ENCODE assay signal across 15 cellular contexts in genomic region chr1:89259283-89259971, GRCh38. TPM values are rescaled to one million over a fixed set of nuclear protein-coding genes. Genes with fewer than 3 reads are reported as not detected.
DNase-seq lines count a peak whose midpoint lies in the region; ATAC-seq and TF ChIP-seq lines count a peak whose summit lies in the region.
"Had no signal": no experiment of that assay in that cellular context is flagged by ENCODE, and none has a peak within 500 bp of the region (broad histone marks: within the 10 kb centered on the region; RNA-seq: fewer than 3 reads in every experiment).

No MANE protein-coding gene starts in this region.

- peaks cover 36 to 43% (median 42%) of the 10 kb centered on the region in 4 donors for H3K4me1 ChIP-seq in esophagus muscularis mucosa

- H3K9me3 Mint-ChIP-seq in activated CD4-positive, alpha-beta memory T cell treated with anti-CD3 and anti-CD28 coated beads, Interleukin-2, amount 10 ng/mL, durations not matched to agents 7 days and 5 days: peaks cover 4% of the 10 kb centered on the region
- H3K9me3 Mint-ChIP-seq: nephron had no signal

- no peak overlapping the region for H3K4me3 ChIP-seq in esophagus muscularis mucosa
- H3K4me3 ChIP-seq: GM12878 had no signal

- TF ChIP-seq EP300 in esophagus muscularis mucosa (IDR thresholded peaks at IDR 0.05): no peak

- TF ChIP-seq POLR2A in esophagus muscularis mucosa (IDR thresholded peaks at IDR 0.05; ENCODE audit: low read depth): no peak

- intact Hi-C loops in esophagus muscularis mucosa (cut with DNase I): no loop called here

- 65% methylated on average over 11 of the region's 11 CpGs for WGBS in esophagus muscularis mucosa

- ATAC-seq in stimulated activated naive CD8-positive, alpha-beta T cell treated with anti-CD3 and anti-CD28 coated beads, Interleukin-15, Interleukin-2, amounts not matched to agents 100 U/mL and 50 U/mL, for 24 hours: peak; percentile 83
- ATAC-seq: GM12878 had no signal

- no peaks in the 10 kb centered on the region for H3K9me3 ChIP-seq in esophagus muscularis mucosa

- H3K27ac ChIP-seq in esophagus muscularis mucosa (replicated peaks in 1 of 4): peak overlapping the region; percentile 61 to 80 (median 72)
- H3K27ac ChIP-seq: brain microvascular endothelial cell, epithelial cell of prostate had no signal

- POLR2A ChIA-PET in activated CD4-positive, alpha-beta memory T cell treated with anti-CD3 and anti-CD28 coated beads, Interleukin-2, amount 10 ng/mL, durations not matched to agents 7 days and 5 days (lab: Charles Lee): interaction anchor here (0.6 to 6.5 kb wide), 11 partner anchors 12 to 194 kb away, joined by 3 to 86 read pairs (median 6); partner anchors contain the start of genes GBP1, GBP4, GBP5 and GBP6

- peaks cover 61% of the 10 kb centered on the region for H3K4me1 Mint-ChIP-seq in activated CD4-positive, alpha-beta memory T cell treated with anti-CD3 and anti-CD28 coated beads, Interleukin-2, amount 10 ng/mL, durations not matched to agents 7 days and 5 days

- no peaks in the 10 kb centered on the region for H3K27me3 ChIP-seq in esophagus muscularis mucosa
- H3K27me3 ChIP-seq: brain microvascular endothelial cell had no signal

- DNase-seq in activated T-cell treated with anti-CD3 and anti-CD28 coated beads, Interleukin-2, amount 50 U/mL, for 1 hour: peak; percentile 38
- DNase-seq in activated T-cell treated with anti-CD3 and anti-CD28 coated beads for 4 hours (no peak), esophagus muscularis mucosa (ENCODE audit: extremely low spot score) (no peak), LoVo (ENCODE audit: low spot score) (no peak), amygdala (lab: John Stamatoyannopoulos, UW) (no peak), putamen (ENCODE audit: low spot score) (no peak)
- peak; percentile 76 for DNase-seq in activated CD4-positive, alpha-beta memory T cell treated with anti-CD3 and anti-CD28 coated beads, Interleukin-2, amount 10 ng/mL, durations not matched to agents 7 days and 5 days
- DNase-seq in stimulated activated naive CD8-positive, alpha-beta T cell treated with anti-CD3 and anti-CD28 coated beads, Interleukin-15, Interleukin-2, amounts not matched to agents 100 U/mL and 50 U/mL, for 24 hours: peak; percentile 66
- DNase-seq: activated B cell treated with CpG ODN at 0.5 μM for 24 hours, brain microvascular endothelial cell, substantia nigra had no signal

- CTCF ChIA-PET in activated CD4-positive, alpha-beta memory T cell treated with anti-CD3 and anti-CD28 coated beads, Interleukin-2, amount 10 ng/mL, durations not matched to agents 7 days and 5 days (lab: Charles Lee): interaction anchor here (0.7 to 2.2 kb wide), 4 partner anchors 10 to 174 kb away, joined by 3 to 7 read pairs (median 3); no protein-coding TSS in a partner anchor

- H3K27me3 Mint-ChIP-seq in activated CD4-positive, alpha-beta memory T cell treated with anti-CD3 and anti-CD28 coated beads, Interleukin-2, amount 10 ng/mL, durations not matched to agents 7 days and 5 days: no peaks in the 10 kb centered on the region
- H3K27me3 Mint-ChIP-seq: activated B cell treated with CpG ODN at 0.5 μM for 24 hours had no signal

- no peak for TF ChIP-seq CTCF in esophagus muscularis mucosa (IDR thresholded peaks at IDR 0.05)

- peak overlapping the region; percentile 45 for H3K4me3 Mint-ChIP-seq in activated CD4-positive, alpha-beta memory T cell treated with anti-CD3 and anti-CD28 coated beads, Interleukin-2, amount 10 ng/mL, durations not matched to agents 7 days and 5 days
- H3K4me3 Mint-ChIP-seq: activated B cell treated with CpG ODN at 0.5 μM for 24 hours, nephron had no signal

- peak overlapping the region; percentile 66 for H3K27ac Mint-ChIP-seq in activated CD4-positive, alpha-beta memory T cell treated with anti-CD3 and anti-CD28 coated beads, Interleukin-2, amount 10 ng/mL, durations not matched to agents 7 days and 5 days
- H3K27ac Mint-ChIP-seq: activated B cell treated with CpG ODN at 0.5 μM for 24 hours had no signal

- H3K36me3 ChIP-seq in esophagus muscularis mucosa: no peaks in the 10 kb centered on the region
- H3K36me3 ChIP-seq: brain microvascular endothelial cell had no signal

- peaks cover 85% of the 10 kb centered on the region for H3K36me3 Mint-ChIP-seq in activated CD4-positive, alpha-beta memory T cell treated with anti-CD3 and anti-CD28 coated beads, Interleukin-2, amount 10 ng/mL, durations not matched to agents 7 days and 5 days (ENCODE audit: low read depth)

RNA-seq across cellular contexts. Expression of gene GBP5, which starts 13.2 kb away (rescaled TPM):
- 100 to 1,000 TPM; 231 to 234 TPM for total RNA-seq in activated CD4-positive, alpha-beta memory T cell treated with anti-CD3 and anti-CD28 coated beads, Interleukin-2, amount 10 ng/mL, durations not matched to agents 7 days and 5 days
- total RNA-seq in esophagus muscularis mucosa: 1 to 10 TPM in 1 of 4 donors, under 1 TPM in 3; 0.42 to 3.0 (median 0.73) TPM
- total RNA-seq: A673 had no signal

Comparison
In these comparisons a context has a peak if more than half of its experiments do, and no peak if none do; other contexts are left out.
1. DNase-seq: peak in activated T-cell treated with anti-CD3 and anti-CD28 coated beads, Interleukin-2, amount 50 U/mL, for 1 hour (single experiment), activated CD4-positive, alpha-beta memory T cell treated with anti-CD3 and anti-CD28 coated beads, Interleukin-2, amount 10 ng/mL, durations not matched to agents 7 days and 5 days (single experiment) and stimulated activated naive CD8-positive, alpha-beta T cell treated with anti-CD3 and anti-CD28 coated beads, Interleukin-15, Interleukin-2, amounts not matched to agents 100 U/mL and 50 U/mL, for 24 hours (single experiment); none in activated T-cell treated with anti-CD3 and anti-CD28 coated beads for 4 hours (single experiment), esophagus muscularis mucosa (single experiment), LoVo (single experiment), amygdala (0 of 56) and putamen (single experiment).
2. RNA of gene GBP5, which starts 13.2 kb away (total RNA-seq): 231 to 234 TPM in activated CD4-positive, alpha-beta memory T cell treated with anti-CD3 and anti-CD28 coated beads, Interleukin-2, amount 10 ng/mL, durations not matched to agents 7 days and 5 days; 0.42 to 3.0 TPM in esophagus muscularis mucosa; every median in the first group is over 10 times any median in the second.